16 cellular contexts compared by ENCODE assay signal in genomic region chr4:62917649-62918048, GRCh38.
DNase-seq lines count a peak whose midpoint lies in the region; ATAC-seq, FAIRE-seq and TF ChIP-seq lines count a peak whose summit lies in the region.
"Had no signal": no experiment of that assay in that cellular context is flagged by ENCODE, and none has a peak within 500 bp of the region (broad histone marks: within the 10 kb centered on the region; RNA-seq: fewer than 3 reads in every experiment).

No MANE protein-coding gene starts in this region.

- intact Hi-C loops in Right ventricle myocardium inferior (cut with DNase I): no loop called here
- intact Hi-C loops in left ventricle myocardium inferior (cut with micrococcal nuclease): no loop called here
- intact Hi-C loops in right cardiac atrium (cut with DNase I): no loop called here

- ATAC-seq in Right ventricle myocardium inferior (peak; percentile 64), right cardiac atrium (peak; percentile 62 to 81)
- ATAC-seq: GM23338 had no signal

- H3K4me3 ChIP-seq in left ventricle myocardium inferior (no peak overlapping the region), bronchial epithelial cell (ENCODE audit: low read depth, low read length) (no peak overlapping the region), right cardiac atrium (ENCODE audit: low read length) (no peak overlapping the region)
- H3K4me3 ChIP-seq: GM23338 had no signal

- H3K27ac ChIP-seq in left ventricle myocardium inferior (replicated peaks) (no peak overlapping the region), right cardiac atrium (ENCODE audit: low read length) (no peak overlapping the region)

- H3K27me3 ChIP-seq in left ventricle myocardium inferior (ENCODE audit: low read depth) (no peaks in the 10 kb centered on the region), bronchial epithelial cell (ENCODE audit: control insufficient read depth, insufficient read depth, low read length) (no peaks in the 10 kb centered on the region), right cardiac atrium (ENCODE audit: control insufficient read depth, insufficient read depth) (no peaks in the 10 kb centered on the region)

- FAIRE-seq in bronchial epithelial cell (lab: Jason Lieb, UNC): no peak

- POLR2A ChIA-PET in HEK293T (lab: Yijun Ruan, JAX): no interaction called here

- H3K36me3 ChIP-seq in left ventricle myocardium inferior (no peaks in the 10 kb centered on the region), bronchial epithelial cell (ENCODE audit: control insufficient read depth, insufficient read depth, low read length) (no peaks in the 10 kb centered on the region)

- DNase-seq in Right ventricle myocardium inferior (ENCODE audit: missing footprints): no peak
- no peak for DNase-seq in left ventricle myocardium inferior
- DNase-seq in ELR (ENCODE audit: low read depth): peak; percentile 37
- peak; percentile 1 for DNase-seq in bronchial epithelial cell (ENCODE audit: low read depth)
- no peak for DNase-seq in right cardiac atrium
- no peak for DNase-seq in stimulated activated CD4-positive, alpha-beta T cell treated with anti-CD3 and anti-CD28 coated beads, Interleukin-4, amount 100 ng/mL, for 24 hours
- no peak for DNase-seq in HEK293T (ENCODE audit: extremely low spot score)
- DNase-seq in activated naive CD4-positive, alpha-beta T cell (lab: John Stamatoyannopoulos, UW): no peak
- DNase-seq: 8988T; C1 segment of cervical spinal cord; Calu3; CD4-positive, alpha-beta T cell; DMS 273 treated with DMSO at 0.1 percent for 48 hours; H9; IMR-90 had no signal

- no peak for TF ChIP-seq CTCF in left ventricle myocardium inferior (IDR thresholded peaks at IDR 0.05; ENCODE audit: borderline replicate concordance)
- TF ChIP-seq CTCF in bronchial epithelial cell (IDR thresholded peaks at IDR 0.05; ENCODE audit: insufficient read depth, low read length, severe bottlenecking): no peak

- CTCF ChIA-PET in HEK293T (lab: Yijun Ruan, JAX): no interaction called here

- H3K4me1 ChIP-seq in left ventricle myocardium inferior (no peaks in the 10 kb centered on the region), right cardiac atrium (ENCODE audit: control insufficient read depth, insufficient read depth, low read length) (no peaks in the 10 kb centered on the region)

- H3K9me3 ChIP-seq in left ventricle myocardium inferior (replicated peaks) (no peaks in the 10 kb centered on the region), right cardiac atrium (ENCODE audit: control insufficient read depth, low read length) (no peaks in the 10 kb centered on the region)

- 41% methylated on average over 2 of the region's 2 CpGs for WGBS in right cardiac atrium

TF ChIP-seq in HEK293T, 16 proteins besides CTCF, POLR2A, EP300 and RAD21:
- TF ChIP-seq LEF1 (IDR thresholded peaks at IDR 0.05; ENCODE audit: borderline replicate concordance) (no peak), TARDBP (IDR thresholded peaks at IDR 0.05) (no peak), FOXK2 (IDR thresholded peaks at IDR 0.05) (no peak), PKNOX1 (IDR thresholded peaks at IDR 0.05) (no peak), CTBP1 (IDR thresholded peaks at IDR 0.05; ENCODE audit: borderline replicate concordance) (no peak), FOXM1 (IDR thresholded peaks at IDR 0.05; ENCODE audit: borderline replicate concordance) (no peak)
TF ChIP-seq in HEK293T: peak in this region for 0.

Comparison
In these comparisons a context has a peak if more than half of its experiments do, and no peak if none do; other contexts are left out.
1. DNase-seq: peak in ELR (single experiment) and bronchial epithelial cell (single experiment); none in Right ventricle myocardium inferior (single experiment), left ventricle myocardium inferior (single experiment), right cardiac atrium (0 of 3), stimulated activated CD4-positive, alpha-beta T cell treated with anti-CD3 and anti-CD28 coated beads, Interleukin-4, amount 100 ng/mL, for 24 hours (single experiment), HEK293T (single experiment) and activated naive CD4-positive, alpha-beta T cell (0 of 4).